22 cellular contexts compared by ENCODE assay signal in the genomic region with DNA sequence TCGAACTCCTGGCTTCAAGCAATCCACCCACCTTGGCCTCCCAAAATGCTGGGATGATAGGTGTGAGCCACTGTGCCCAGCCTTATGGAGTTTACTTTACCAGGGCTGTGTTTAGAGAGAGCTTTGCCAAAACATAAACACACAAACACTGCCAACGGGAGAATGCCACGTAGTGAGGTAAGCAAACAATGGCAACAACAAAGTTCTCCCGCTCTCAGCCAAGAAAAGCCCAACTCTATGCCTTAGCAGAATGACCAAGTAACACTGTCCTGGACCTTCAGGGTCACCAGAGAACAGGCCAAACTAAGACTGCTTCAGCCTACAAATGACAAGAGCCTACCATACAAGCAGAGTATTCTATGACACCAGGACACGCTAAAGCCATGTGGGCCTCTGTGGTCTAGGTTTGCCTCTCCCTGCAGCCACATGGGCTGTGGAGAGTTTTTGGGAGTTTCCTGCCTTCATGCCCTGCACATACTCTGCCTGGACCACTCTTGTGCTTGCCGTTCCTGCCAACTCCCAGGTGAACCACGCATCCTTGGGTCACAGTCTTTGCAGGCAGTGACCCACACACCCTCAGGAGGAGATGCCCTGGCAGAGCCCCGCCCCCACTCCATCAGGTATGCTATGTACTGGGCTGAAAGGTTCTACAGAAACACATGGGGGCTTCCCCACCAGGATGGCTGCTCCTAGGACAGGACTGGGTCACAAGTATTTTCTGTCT. TPM values are rescaled to one million over a fixed set of nuclear protein-coding genes. Genes with fewer than 3 reads are reported as not detected.
DNase-seq lines count a peak whose midpoint lies in the region; ATAC-seq, FAIRE-seq and TF ChIP-seq lines count a peak whose summit lies in the region.
"Had no signal": no experiment of that assay in that cellular context is flagged by ENCODE, and none has a peak within 500 bp of the region (broad histone marks: within the 10 kb centered on the region; RNA-seq: fewer than 3 reads in every experiment).

No MANE protein-coding gene starts in this region.

- TF ChIP-seq EP300 in GM12878 (IDR thresholded peaks at IDR 0.05; ENCODE audit: borderline replicate concordance in 1 of 2, control insufficient read depth in 1 of 2, low read depth in 2 of 2, low read length in 2 of 2): no peak

- CTCF ChIA-PET in GM12878 (lab: Yijun Ruan, JAX): no interaction called here

- H3K9ac ChIP-seq in GM12878 (ENCODE audit: control insufficient read depth, insufficient read depth, low read length): no peak overlapping the region

- no peak for FAIRE-seq in GM12878 (lab: Jason Lieb, UNC)
- FAIRE-seq: GM12891, H54 had no signal

- H3K4me1 Mint-ChIP-seq in natural killer cell treated with Interleukin-12 subunit alpha and Interleukin-12 subunit beta and Interleukin-15 and Interleukin-18, amount 100 ng/mL, for 72 hours (ENCODE audit: low read depth in 2 of 2): no peaks in the 10 kb centered on the region
- no peaks in the 10 kb centered on the region for H3K4me1 Mint-ChIP-seq in natural killer cell
- H3K4me1 Mint-ChIP-seq: IgD-negative memory B cell had no signal

- no peaks in the 10 kb centered on the region for H3K36me3 Mint-ChIP-seq in natural killer cell treated with Interleukin-12 subunit alpha and Interleukin-12 subunit beta and Interleukin-15 and Interleukin-18, amount 100 ng/mL, for 72 hours
- H3K36me3 Mint-ChIP-seq in natural killer cell: no peaks in the 10 kb centered on the region

- no TSS peak for BruUV-seq in GM12878 (replicated peaks; lab: Mats Ljungman, UMichigan)

- H3K27ac ChIP-seq in GM12878 (ENCODE audit: control insufficient read depth, insufficient read depth) (no peak overlapping the region), upper lobe of right lung (no peak overlapping the region)
- H3K27ac ChIP-seq: SJCRH30 had no signal

- no peaks in the 10 kb centered on the region for H3K36me3 ChIP-seq in GM12878 (ENCODE audit: control insufficient read depth in 2 of 2, insufficient read depth in 2 of 2, low read length in 1 of 2)
- no peaks in the 10 kb centered on the region for H3K36me3 ChIP-seq in upper lobe of right lung
- H3K36me3 ChIP-seq: BE2C, SJCRH30 had no signal

- TF ChIP-seq CTCF in natural killer cell (IDR thresholded peaks at IDR 0.05) (no peak), GM12878 (IDR thresholded peaks at IDR 0.05 in 2 of 3, conservative IDR thresholded peaks at IDR 0.05 in 1 of 3; ENCODE audit: control insufficient read depth in 2 of 3, extremely low read depth in 1 of 3, insufficient read depth in 1 of 3, low read depth in 3 of 3, low read length in 3 of 3) (no peak), omental fat pad (IDR thresholded peaks at IDR 0.05) (no peak), upper lobe of right lung (IDR thresholded peaks at IDR 0.05) (no peak)

- H3K4me3 ChIP-seq in GM12878 (no peak overlapping the region), upper lobe of right lung (no peak overlapping the region)
- H3K4me3 ChIP-seq: SJCRH30 had no signal

- RAD21 ChIA-PET in GM12878 (lab: Charles Lee; ENCODE audit: unreplicated experiment): no interaction called here

- H3K4me1 ChIP-seq in GM12878 (ENCODE audit: control insufficient read depth, insufficient read depth, low read length): no peaks in the 10 kb centered on the region
- no peaks in the 10 kb centered on the region for H3K4me1 ChIP-seq in upper lobe of right lung
- H3K4me1 ChIP-seq: BE2C, Caco-2, SJCRH30 had no signal

- TF ChIP-seq POLR2A in GM12878 (IDR thresholded peaks at IDR 0.05; ENCODE audit: low read depth, low read length): no peak

- intact Hi-C loops in natural killer cell (cut with micrococcal nuclease): no loop called here
- intact Hi-C loops in GM12878 (cut with micrococcal nuclease; ENCODE audit: unreplicated experiment): no loop called here
- intact Hi-C loops in upper lobe of right lung (cut with DNase I): no loop called here

- ATAC-seq in natural killer cell treated with Interleukin-12 subunit alpha and Interleukin-12 subunit beta and Interleukin-15 and Interleukin-18, amount 100 ng/mL, for 72 hours: peak; percentile 6 to 53
- ATAC-seq in natural killer cell (no peak), GM12878 (peak; percentile 31), omental fat pad (ENCODE audit: low FRiP score) (peak; percentile 37), upper lobe of right lung (peak; percentile 10)
- ATAC-seq: PC-3 had no signal

- no peaks in the 10 kb centered on the region for H3K9me3 ChIP-seq in GM12878 (replicated peaks; ENCODE audit: control insufficient read depth, insufficient read depth, low read length)
- no peaks in the 10 kb centered on the region for H3K9me3 ChIP-seq in upper lobe of right lung
- H3K9me3 ChIP-seq: BE2C, Caco-2, SJCRH30 had no signal

- no peaks in the 10 kb centered on the region for H4K20me1 ChIP-seq in GM12878 (ENCODE audit: control insufficient read depth, insufficient read depth)

- H2AFZ ChIP-seq in GM12878 (ENCODE audit: control insufficient read depth, low read depth, low read length): no peak overlapping the region

- no peaks in the 10 kb centered on the region for H3K79me2 ChIP-seq in GM12878 (ENCODE audit: control insufficient read depth, insufficient read depth, low read length)

- POLR2A ChIA-PET in GM12878 (lab: Charles Lee): no interaction called here

- H3K4me2 ChIP-seq in GM12878 (ENCODE audit: control insufficient read depth, insufficient read depth): no peak overlapping the region

- no peak overlapping the region for H3K27ac Mint-ChIP-seq in natural killer cell treated with Interleukin-12 subunit alpha and Interleukin-12 subunit beta and Interleukin-15 and Interleukin-18, amount 100 ng/mL, for 72 hours
- no peak overlapping the region for H3K27ac Mint-ChIP-seq in natural killer cell
- H3K27ac Mint-ChIP-seq: CD4-positive, alpha-beta T cell; IgD-negative memory B cell had no signal

- WGBS in GM12878 (ENCODE audit: insufficient coverage, insufficient replicate concordance, low lambda C conversion rate, missing lambda C conversion rate): 49% methylated on average over 8 of the region's 8 CpGs

- H3K9me3 Mint-ChIP-seq in natural killer cell treated with Interleukin-12 subunit alpha and Interleukin-12 subunit beta and Interleukin-15 and Interleukin-18, amount 100 ng/mL, for 72 hours: no peaks in the 10 kb centered on the region
- no peaks in the 10 kb centered on the region for H3K9me3 Mint-ChIP-seq in natural killer cell
- H3K9me3 Mint-ChIP-seq: CD4-positive, alpha-beta T cell; IgD-negative memory B cell had no signal

- H3K27me3 ChIP-seq in GM12878 (replicated peaks in 1 of 2; ENCODE audit: control insufficient read depth in 2 of 2, insufficient read depth in 2 of 2, low read length in 1 of 2): no peaks in the 10 kb centered on the region
- H3K27me3 ChIP-seq in upper lobe of right lung: no peaks in the 10 kb centered on the region
- H3K27me3 ChIP-seq: BE2C, SJCRH30 had no signal

- H3K27me3 Mint-ChIP-seq in natural killer cell treated with Interleukin-12 subunit alpha and Interleukin-12 subunit beta and Interleukin-15 and Interleukin-18, amount 100 ng/mL, for 72 hours: peaks cover 2 to 4% of the 10 kb centered on the region in 2 donors
- peaks cover 0 to 3% of the 10 kb centered on the region in 2 donors for H3K27me3 Mint-ChIP-seq in natural killer cell (ENCODE audit: low read depth in 2 of 2)
- H3K27me3 Mint-ChIP-seq: CD4-positive, alpha-beta T cell; IgD-negative memory B cell had no signal

- no peak overlapping the region for H3K4me3 Mint-ChIP-seq in natural killer cell treated with Interleukin-12 subunit alpha and Interleukin-12 subunit beta and Interleukin-15 and Interleukin-18, amount 100 ng/mL, for 72 hours
- no peak overlapping the region for H3K4me3 Mint-ChIP-seq in natural killer cell
- H3K4me3 Mint-ChIP-seq: CD4-positive, alpha-beta T cell; IgD-negative memory B cell had no signal

- no peak for TF ChIP-seq RAD21 in GM12878 (IDR thresholded peaks at IDR 0.05; ENCODE audit: insufficient read depth, low read depth, low read length)

- no peak for DNase-seq in natural killer cell treated with Interleukin-12 subunit alpha and Interleukin-12 subunit beta and Interleukin-15 and Interleukin-18, amount 100 ng/mL, for 72 hours (ENCODE audit: low spot score)
- DNase-seq in natural killer cell (no peak), GM12878 (ENCODE audit: low read depth, low spot score) (no peak), omental fat pad (ENCODE audit: low spot score) (no peak), upper lobe of right lung (no peak), NCI-H1694 treated with DMSO at 0.1 percent for 48 hours (lab: John Stamatoyannopoulos, UW) (no peak), DMS 273 treated with DMSO at 0.1 percent for 48 hours (lab: John Stamatoyannopoulos, UW) (no peak)
- DNase-seq in activated CD8-positive, alpha-beta memory T cell treated with anti-CD3 and anti-CD28 coated beads for 24 hours: no peak
- DNase-seq: BE2C; Caco-2; CD4-positive, alpha-beta T cell; EL; Kasumi-1; NCI-H1092 treated with DMSO at 0.1 percent for 48 hours; NCI-H1694; NCI-H226; NCI-H524; PC-3; SJCRH30 had no signal

- in situ Hi-C loops in GM12878 (cut with MboI): no loop called here

- SMC1A ChIA-PET in GM12878 (lab: Charles Lee; ENCODE audit: uncharacterized antibody, unreplicated experiment): no interaction called here

RNA-seq across cellular contexts. Expression of a gene that starts 21.6 kb away (rescaled TPM):
- 100 to 1,000 TPM; 230 to 268 TPM for total RNA-seq in natural killer cell treated with Interleukin-12 subunit alpha and Interleukin-12 subunit beta and Interleukin-15 and Interleukin-18, amount 100 ng/mL, for 72 hours
- total RNA-seq in natural killer cell (100 to 1,000 TPM; 202 to 223 (median 211) TPM), GM12878 (2014; rRNA removed) (300 and 328 TPM in 2 replicates), GM12878 (2014; rRNA removed; fragmentation: Illumina TruSeq; extraction: Trizol) (341 and 350 TPM in 2 replicates), GM12878 (2021) (340 and 342 TPM in 2 replicates), omental fat pad (100 to 1,000 TPM; 369 to 489 (median 433) TPM), upper lobe of right lung (314 TPM)
- 109 and 114 TPM in 2 replicates for total RNA-seq in GM12878 (2013; cell fraction: nucleolus; rRNA removed)
- 223 TPM for polyA plus RNA-seq in GM12878 (2011; ENCODE audit: low read depth)
- polyA plus RNA-seq in GM12878 (2011; rRNA removed) (468 and 566 TPM in 2 replicates), GM12878 (2014; fragmentation: Illumina TruSeq; extraction: Trizol) (409 and 473 TPM in 2 replicates), GM12878 (2014; fragmentation: Nextera tagmentation; extraction: Ambion mirVana) (100 to 1,000 TPM; 618 to 719 TPM), GM12878 (2014; rRNA removed) (362 and 390 TPM in 2 replicates), GM12878 (2016; fragmentation: Nextera tagmentation; extraction: Ambion mirVana) (100 to 1,000 TPM; 618 to 628 TPM)
- polyA plus RNA-seq in GM12878 (2011; cell fraction: cytosol; rRNA removed): 345 and 364 TPM in 2 replicates
- polyA plus RNA-seq in GM12878 (2011; cell fraction: nucleus; rRNA removed): 187 and 210 TPM in 2 replicates
- polyA plus RNA-seq in GM12878 (2012): 273 and 335 TPM in 2 replicates
- polyA minus RNA-seq in GM12878 (2011; rRNA and poly(A)+ RNA removed): 313 and 389 TPM in 2 replicates
- polyA minus RNA-seq in GM12878 (2011; cell fraction: cytosol; rRNA and poly(A)+ RNA removed): 104 and 110 TPM in 2 replicates
- polyA minus RNA-seq in GM12878 (2011; cell fraction: nucleus; rRNA and poly(A)+ RNA removed): 49.8 and 61.3 TPM in 2 replicates

RNA-seq across cellular contexts. Expression of a gene that starts 44.1 kb away (rescaled TPM):
- 100 to 1,000 TPM; 203 to 236 TPM for total RNA-seq in natural killer cell treated with Interleukin-12 subunit alpha and Interleukin-12 subunit beta and Interleukin-15 and Interleukin-18, amount 100 ng/mL, for 72 hours
- 100 to 1,000 TPM; 127 to 141 (median 135) TPM for total RNA-seq in natural killer cell
- total RNA-seq in GM12878 (2013; cell fraction: nucleolus; rRNA removed): 130 and 152 TPM in 2 replicates
- 106 and 118 TPM in 2 replicates for total RNA-seq in GM12878 (2014; rRNA removed)
- total RNA-seq in GM12878 (2014; rRNA removed; fragmentation: Illumina TruSeq; extraction: Trizol): 80.5 and 87.2 TPM in 2 replicates
- total RNA-seq in GM12878 (2021): 128 and 138 TPM in 2 replicates
- polyA plus RNA-seq in GM12878 (2011; ENCODE audit: low read depth): 84.4 TPM
- 43.8 and 66.8 TPM in 2 replicates for polyA plus RNA-seq in GM12878 (2011; rRNA removed)
- 52.8 and 55.7 TPM in 2 replicates for polyA plus RNA-seq in GM12878 (2011; cell fraction: cytosol; rRNA removed)
- polyA plus RNA-seq in GM12878 (2011; cell fraction: nucleus; rRNA removed): 110 and 115 TPM in 2 replicates
- polyA plus RNA-seq in GM12878 (2012): 122 and 138 TPM in 2 replicates
- polyA plus RNA-seq in GM12878 (2014; fragmentation: Illumina TruSeq; extraction: Trizol): 62.0 and 78.1 TPM in 2 replicates
- 100 to 1,000 TPM in 1 of 2 experiments, 10 to 100 TPM in 1; 54.8 to 102 TPM for polyA plus RNA-seq in GM12878 (2014; fragmentation: Nextera tagmentation; extraction: Ambion mirVana)
- polyA plus RNA-seq in GM12878 (2014; rRNA removed): 61.7 and 77.7 TPM in 2 replicates
- polyA plus RNA-seq in GM12878 (2016; fragmentation: Nextera tagmentation; extraction: Ambion mirVana): 100 to 1,000 TPM; 131 to 143 TPM
- polyA minus RNA-seq in GM12878 (2011; rRNA and poly(A)+ RNA removed): 134 and 157 TPM in 2 replicates
- 54.0 and 57.0 TPM in 2 replicates for polyA minus RNA-seq in GM12878 (2011; cell fraction: cytosol; rRNA and poly(A)+ RNA removed)
- 63.6 and 90.8 TPM in 2 replicates for polyA minus RNA-seq in GM12878 (2011; cell fraction: nucleus; rRNA and poly(A)+ RNA removed)
- total RNA-seq in omental fat pad: 100 to 1,000 TPM; 107 to 148 (median 127) TPM
- 149 TPM for total RNA-seq in upper lobe of right lung

RNA-seq across cellular contexts. Expression of a gene that starts 44.4 kb away (rescaled TPM):
- total RNA-seq in natural killer cell treated with Interleukin-12 subunit alpha and Interleukin-12 subunit beta and Interleukin-15 and Interleukin-18, amount 100 ng/mL, for 72 hours: 10 to 100 TPM; 54.7 to 59.7 TPM
- total RNA-seq in natural killer cell (10 to 100 TPM; 51.9 to 58.2 (median 56.1) TPM), GM12878 (2014; rRNA removed) (28.3 and 39.5 TPM in 2 replicates), GM12878 (2014; rRNA removed; fragmentation: Illumina TruSeq; extraction: Trizol) (46.0 and 47.1 TPM in 2 replicates), GM12878 (2021) (36.8 and 38.6 TPM in 2 replicates), omental fat pad (10 to 100 TPM; 14.4 to 23.2 (median 17.0) TPM), upper lobe of right lung (30.3 TPM)
- total RNA-seq in GM12878 (2013; cell fraction: nucleolus; rRNA removed): 8.1 and 10.0 TPM in 2 replicates
- polyA plus RNA-seq in GM12878 (2011; ENCODE audit: low read depth): 28.6 TPM
- polyA plus RNA-seq in GM12878 (2011; rRNA removed) (43.3 and 61.7 TPM in 2 replicates), GM12878 (2014; fragmentation: Illumina TruSeq; extraction: Trizol) (42.3 and 45.4 TPM in 2 replicates), GM12878 (2014; fragmentation: Nextera tagmentation; extraction: Ambion mirVana) (10 to 100 TPM; 54.1 to 58.2 TPM), GM12878 (2014; rRNA removed) (28.5 and 32.3 TPM in 2 replicates), GM12878 (2016; fragmentation: Nextera tagmentation; extraction: Ambion mirVana) (10 to 100 TPM; 66.7 to 72.2 TPM)
- 41.9 and 59.0 TPM in 2 replicates for polyA plus RNA-seq in GM12878 (2011; cell fraction: cytosol; rRNA removed)
- 10.0 and 10.5 TPM in 2 replicates for polyA plus RNA-seq in GM12878 (2011; cell fraction: nucleus; rRNA removed)
- 31.3 and 35.0 TPM in 2 replicates for polyA plus RNA-seq in GM12878 (2012)
- 14.6 and 23.3 TPM in 2 replicates for polyA minus RNA-seq in GM12878 (2011; rRNA and poly(A)+ RNA removed)
- polyA minus RNA-seq in GM12878 (2011; cell fraction: cytosol; rRNA and poly(A)+ RNA removed): 6.7 and 15.2 TPM in 2 replicates
- 4.1 and 11.7 TPM in 2 replicates for polyA minus RNA-seq in GM12878 (2011; cell fraction: nucleus; rRNA and poly(A)+ RNA removed)

Comparison
In these comparisons a context has a peak if more than half of its experiments do, and no peak if none do; other contexts are left out.
1. ATAC-seq: peak in natural killer cell treated with Interleukin-12 subunit alpha and Interleukin-12 subunit beta and Interleukin-15 and Interleukin-18, amount 100 ng/mL, for 72 hours (2 of 2), GM12878 (single experiment), omental fat pad (single experiment) and upper lobe of right lung (single experiment); none in natural killer cell (0 of 3).